Comparison of ENCODE assay signal across 10 cellular contexts in the genomic region with DNA sequence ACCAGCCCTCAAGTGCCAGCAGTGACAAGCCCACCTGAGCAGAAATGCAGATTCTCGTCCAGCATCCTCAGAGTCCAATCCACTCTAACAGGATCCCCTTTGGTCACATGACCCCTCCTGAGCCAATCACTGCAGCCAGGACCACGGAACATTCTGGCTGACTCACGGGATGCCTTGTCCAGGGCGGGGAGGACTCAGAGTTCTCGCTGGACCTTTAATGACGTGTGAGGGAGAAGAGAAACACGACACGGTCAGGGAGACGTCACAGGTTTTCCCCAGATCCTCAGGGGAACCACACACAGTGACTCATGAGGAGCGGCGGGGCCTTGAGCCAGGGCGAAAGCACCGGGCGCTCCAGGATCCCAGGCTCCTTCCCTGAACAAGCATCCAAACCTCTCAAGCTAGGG.
DNase-seq lines count a peak whose midpoint lies in the region; ATAC-seq and TF ChIP-seq lines count a peak whose summit lies in the region.
"Had no signal": no experiment of that assay in that cellular context is flagged by ENCODE, and none has a peak within 500 bp of the region (broad histone marks: within the 10 kb centered on the region; RNA-seq: fewer than 3 reads in every experiment).

No MANE protein-coding gene starts in this region.

- no peak for TF ChIP-seq POLR2A in sigmoid colon (IDR thresholded peaks at IDR 0.05)

- H3K4me3 ChIP-seq in RWPE2 (ENCODE audit: severe bottlenecking): peak overlapping the region; percentile 34
- H3K4me3 ChIP-seq in sigmoid colon: peak overlapping the region in 3 of 4 donors; percentile 2 to 29 (median 20)
- H3K4me3 ChIP-seq: PC-9 had no signal

- intact Hi-C loops in Right ventricle myocardium superior (cut with DNase I) (no loop called here), sigmoid colon (cut with DNase I) (no loop called here)

- TF ChIP-seq EP300 in sigmoid colon (IDR thresholded peaks at IDR 0.05): peak; percentile 99 to 100 (median 100)

- H3K4me1 ChIP-seq in RWPE2 (ENCODE audit: insufficient read depth, poor library complexity, severe bottlenecking) (peaks cover 19% of the 10 kb centered on the region), sigmoid colon (peaks cover 0 to 26% (median 17%) of the 10 kb centered on the region in 4 donors)

- DNase-seq in ELR (ENCODE audit: low read depth): peak; percentile 49
- peak; percentile 86 for DNase-seq in RWPE2 (ENCODE audit: low spot score)
- peak; percentile 68 for DNase-seq in Right ventricle myocardium superior
- peak; percentile 97 for DNase-seq in sigmoid colon
- DNase-seq in GM13976 (ENCODE audit: low spot score): no peak
- DNase-seq in OCI-M1 (lab: John Stamatoyannopoulos, UW): no peak

- in situ Hi-C loops in GM13976 (cut with MboI; ENCODE audit: low sequenced_read_pairs, unreplicated experiment): no loop called here

- H3K9me3 ChIP-seq in RWPE2 (ENCODE audit: severe bottlenecking) (no peaks in the 10 kb centered on the region), sigmoid colon (no peaks in the 10 kb centered on the region)

- H3K27ac ChIP-seq in RWPE2 (ENCODE audit: poor library complexity, severe bottlenecking) (peak overlapping the region; percentile 92), sigmoid colon (peak overlapping the region; percentile 70 to 92 (median 86))
- H3K27ac ChIP-seq: PC-9 had no signal

- no peak for TF ChIP-seq CTCF in RWPE2 (IDR thresholded peaks at IDR 0.05; ENCODE audit: poor library complexity, severe bottlenecking)
- TF ChIP-seq CTCF in sigmoid colon (IDR thresholded peaks at IDR 0.05): no peak
- TF ChIP-seq CTCF in GM13976 (IDR thresholded peaks at IDR 0.05; ENCODE audit: borderline replicate concordance, control extremely low read depth, extremely low read depth, insufficient read depth, missing control alignments): no peak

- no peaks in the 10 kb centered on the region for H3K36me3 ChIP-seq in RWPE2 (ENCODE audit: low read depth)
- no peaks in the 10 kb centered on the region for H3K36me3 ChIP-seq in sigmoid colon

- ATAC-seq in RWPE2 (ENCODE audit: low read depth) (peak; percentile 80), Right ventricle myocardium superior (ENCODE audit: poor library complexity) (peak; percentile 88), HG02870 (IDR thresholded peaks at IDR 0.05; ENCODE audit: unreplicated experiment) (no peak), HG02623 (IDR thresholded peaks at IDR 0.05; ENCODE audit: unreplicated experiment) (no peak)
- ATAC-seq: activated naive CD4-positive, alpha-beta T cell treated with anti-CD3 and anti-CD28 coated beads, Interleukin-2, amount 50 U/mL, for 72 hours had no signal

- WGBS in sigmoid colon, 2 donors: 10 to 52% methylated on average over 14 of the region's 14 CpGs

- H3K27me3 ChIP-seq in RWPE2 (ENCODE audit: insufficient read depth, poor library complexity, severe bottlenecking): no peaks in the 10 kb centered on the region
- H3K27me3 ChIP-seq in sigmoid colon: no peaks in the 10 kb centered on the region

Comparison
In these comparisons a context has a peak if more than half of its experiments do, and no peak if none do; other contexts are left out.
1. DNase-seq: peak in ELR (single experiment), RWPE2 (single experiment), Right ventricle myocardium superior (single experiment) and sigmoid colon (single experiment); none in GM13976 (single experiment) and OCI-M1 (single experiment).
2. ATAC-seq: peak in RWPE2 (single experiment) and Right ventricle myocardium superior (single experiment); none in HG02870 (single experiment) and HG02623 (single experiment).